Comparison of ENCODE assay signal across 1 cellular context in the genomic region with DNA sequence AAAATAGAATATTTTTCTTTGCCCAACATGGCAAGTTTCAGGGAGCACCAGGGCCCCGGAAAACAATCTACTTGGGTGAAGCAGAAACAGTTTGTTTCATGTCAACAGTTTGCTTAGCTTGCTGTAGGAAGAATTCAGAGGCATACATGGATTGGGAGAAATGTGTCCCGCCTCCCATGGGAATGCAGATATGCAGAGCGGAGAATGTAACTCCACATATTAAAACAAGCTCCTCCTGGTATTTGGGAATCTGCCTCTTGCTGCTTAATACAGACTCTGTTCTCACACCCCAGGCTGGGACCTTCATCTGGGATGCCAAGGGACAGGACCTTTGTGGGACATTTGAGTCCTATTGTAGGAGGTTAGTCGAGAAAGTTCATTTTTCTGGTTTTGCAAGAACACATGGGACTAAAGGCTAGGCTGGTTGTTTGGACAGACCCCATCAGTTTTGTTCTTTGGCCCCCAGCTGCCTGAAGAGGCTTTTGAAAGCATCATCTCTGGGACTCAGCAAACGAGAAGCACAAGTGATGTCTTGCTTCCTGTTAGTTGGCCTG.
TF ChIP-seq lines count a peak whose summit lies in the region.

No MANE protein-coding gene starts in this region.

TF ChIP-seq in GM23338, 12 proteins besides CTCF, POLR2A, EP300 and RAD21 (continued from another document):
- TF ChIP-seq, protein P1, sequence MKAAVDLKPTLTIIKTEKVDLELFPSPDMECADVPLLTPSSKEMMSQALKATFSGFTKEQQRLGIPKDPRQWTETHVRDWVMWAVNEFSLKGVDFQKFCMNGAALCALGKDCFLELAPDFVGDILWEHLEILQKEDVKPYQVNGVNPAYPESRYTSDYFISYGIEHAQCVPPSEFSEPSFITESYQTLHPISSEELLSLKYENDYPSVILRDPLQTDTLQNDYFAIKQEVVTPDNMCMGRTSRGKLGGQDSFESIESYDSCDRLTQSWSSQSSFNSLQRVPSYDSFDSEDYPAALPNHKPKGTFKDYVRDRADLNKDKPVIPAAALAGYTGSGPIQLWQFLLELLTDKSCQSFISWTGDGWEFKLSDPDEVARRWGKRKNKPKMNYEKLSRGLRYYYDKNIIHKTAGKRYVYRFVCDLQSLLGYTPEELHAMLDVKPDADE (IDR thresholded peaks at IDR 0.05) = no peak
- TF ChIP-seq EZH2phosphoT487 (IDR thresholded peaks at IDR 0.05; ENCODE audit: unreplicated experiment) = no peak
